29 cellular contexts compared by ENCODE assay signal in the genomic region with DNA sequence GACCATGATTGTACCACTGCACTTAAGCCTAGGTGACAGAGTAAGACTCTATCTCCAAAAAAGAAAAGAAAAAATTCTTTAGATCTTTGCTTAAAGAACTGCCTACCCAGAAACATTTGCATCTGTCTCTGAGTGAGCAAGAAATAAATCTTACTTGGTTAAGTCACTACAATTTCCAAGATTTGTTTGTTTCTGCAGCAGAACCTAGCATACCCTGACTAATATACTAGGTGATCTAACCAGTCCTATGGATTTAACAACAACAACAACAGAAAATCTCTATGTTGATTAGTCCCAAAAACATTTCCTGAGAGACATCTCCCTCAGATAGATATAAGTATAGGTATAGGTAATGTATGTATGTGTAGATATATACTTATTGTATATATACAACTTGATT.
A peak's percentile ranks its signal among the peaks of the same experiment; 100 is the strongest.
DNase-seq lines count a peak whose midpoint lies in the region; ATAC-seq, FAIRE-seq and TF ChIP-seq lines count a peak whose summit lies in the region.
"Had no signal": no experiment of that assay in that cellular context is flagged by ENCODE, and none has a peak within 500 bp of the region (broad histone marks: within the 10 kb centered on the region; RNA-seq: fewer than 3 reads in every experiment).

No MANE protein-coding gene starts in this region.

- no peak for FAIRE-seq in HepG2 (lab: Jason Lieb, UNC)
- FAIRE-seq: A204.1, A549, D721Med had no signal

- H3K9me3 ChIP-seq in HepG2 (ENCODE audit: low read length), result no peaks in the 10 kb centered on the region
- H3K9me3 ChIP-seq in right lobe of liver, result no peaks in the 10 kb centered on the region
- H3K9me3 ChIP-seq: A549; BE2C; BLaER1; BLaER1 treated with 17β-estradiol and CSF1 and Interleukin-3, amounts not matched to agents 10 nM and 100 nM had no signal

- TF ChIP-seq EP300 in HepG2 (IDR thresholded peaks at IDR 0.05; ENCODE audit: low read depth in 2 of 2, low read length in 2 of 2) (no peak), HepG2 (CRISPR knock-in tag; IDR thresholded peaks at IDR 0.05; ENCODE audit: borderline replicate concordance) (no peak)

- H3K4me1 ChIP-seq in HepG2 (ENCODE audit: insufficient read depth, low read length) (no peaks in the 10 kb centered on the region), right lobe of liver (no peaks in the 10 kb centered on the region)
- H3K4me1 ChIP-seq: A549, BLaER1, Caco-2 had no signal

- no TSS peak for BruUV-seq in HepG2 (replicated peaks; lab: Mats Ljungman, UMichigan)

- TF ChIP-seq CTCF in HepG2 (CRISPR knock-in tag; IDR thresholded peaks at IDR 0.05) (no peak), right lobe of liver (IDR thresholded peaks at IDR 0.05) (no peak)

- H2AFZ ChIP-seq in HepG2 (ENCODE audit: low read length), result no peak overlapping the region

- H4K20me1 ChIP-seq in HepG2 (ENCODE audit: insufficient read depth, low read length), result no peaks in the 10 kb centered on the region
- H4K20me1 ChIP-seq: BLaER1; BLaER1 treated with 17β-estradiol and CSF1 and Interleukin-3, amounts not matched to agents 10 nM and 100 nM had no signal

- TF ChIP-seq POLR2A in HepG2 (IDR thresholded peaks at IDR 0.05; ENCODE audit: insufficient read depth in 1 of 2, low read depth in 2 of 2, low read length in 2 of 2) (no peak), right lobe of liver (IDR thresholded peaks at IDR 0.05) (no peak)

- POLR2A ChIA-PET in HepG2 (lab: Yijun Ruan, JAX), result no interaction called here

- DNase-seq in HepG2 (ENCODE audit: low spot score), result no peak
- DNase-seq in right lobe of liver, result no peak
- DNase-seq: 8988T; ACHN; AML-193; BE2C; C1 segment of cervical spinal cord; Caco-2; Calu3; CD4-positive, alpha-beta memory T cell; CD4-positive, alpha-beta T cell; CD4-positive, CD25-positive, alpha-beta regulatory T cell; CD8-positive, alpha-beta memory T cell; CD8-positive, alpha-beta T cell; COR-L47; DMS 273 treated with DMSO at 0.1 percent for 48 hours; DMS153; DMS53; DMS79; DMS79 treated with DMSO at 0.1 percent for 48 hours; DND-41; EL had no signal

- no peak overlapping the region for H3K4me2 ChIP-seq in HepG2 (ENCODE audit: low read depth, low read length)
- H3K4me2 ChIP-seq: A549; BLaER1; BLaER1 treated with 17β-estradiol and CSF1 and Interleukin-3, amounts not matched to agents 10 nM and 100 nM had no signal

- no peak for ATAC-seq in HepG2
- ATAC-seq in right lobe of liver, result no peak
- ATAC-seq: A549; CD8-positive, alpha-beta T cell had no signal

- CTCF ChIA-PET in HepG2 (lab: Yijun Ruan, JAX; ENCODE audit: low intra/inter-chr PET ratio, low total read pairs), result no interaction called here

- in situ Hi-C loops in HepG2 (cut with HindIII; ENCODE audit: extremely low pct_ligation_motif_present, low pct_unique_long_range_greater_than_20kb), result no loop called here

- no peaks in the 10 kb centered on the region for H3K79me2 ChIP-seq in HepG2 (ENCODE audit: insufficient read depth, low read length)

- TF ChIP-seq RAD21 in HepG2 (CRISPR knock-in tag; IDR thresholded peaks at IDR 0.05), result no peak

- intact Hi-C loops in HepG2 (cut with micrococcal nuclease; ENCODE audit: unreplicated experiment), result no loop called here
- intact Hi-C loops in right lobe of liver (cut with DNase I), result no loop called here

- H3K27ac ChIP-seq in HepG2 (ENCODE audit: extremely low read length, insufficient read depth, low read length) (no peak overlapping the region), right lobe of liver (no peak overlapping the region)
- H3K27ac ChIP-seq: 22Rv1; A549; BLaER1; BLaER1 treated with 17β-estradiol and CSF1 and Interleukin-3, amounts not matched to agents 10 nM and 100 nM; C4-2B had no signal

- no peaks in the 10 kb centered on the region for H3K36me3 ChIP-seq in HepG2 (replicated peaks in 1 of 2; ENCODE audit: control insufficient read depth in 1 of 2, insufficient read depth in 2 of 2, low read length in 2 of 2)
- H3K36me3 ChIP-seq in right lobe of liver, result no peaks in the 10 kb centered on the region
- H3K36me3 ChIP-seq: BE2C; BLaER1; BLaER1 treated with 17β-estradiol and CSF1 and Interleukin-3, amounts not matched to agents 10 nM and 100 nM had no signal

- H3K27me3 ChIP-seq in HepG2 (ENCODE audit: control insufficient read depth in 1 of 2, insufficient read depth in 2 of 2, low read length in 2 of 2) (no peaks in the 10 kb centered on the region; a peak in 1 of 5 replicates), right lobe of liver (no peaks in the 10 kb centered on the region)
- H3K27me3 ChIP-seq: BE2C; BLaER1; BLaER1 treated with 17β-estradiol and CSF1 and Interleukin-3, amounts not matched to agents 10 nM and 100 nM had no signal

- H3K9ac ChIP-seq in HepG2 (ENCODE audit: insufficient read depth, low read depth, low read length), result no peak overlapping the region
- H3K9ac ChIP-seq: BLaER1; BLaER1 treated with 17β-estradiol and CSF1 and Interleukin-3, amounts not matched to agents 10 nM and 100 nM had no signal

- H3K4me3 ChIP-seq in HepG2 (replicated peaks in 1 of 3; ENCODE audit: insufficient read depth in 1 of 3, low read depth in 2 of 3, low read length in 3 of 3), result no peak overlapping the region
- no peak overlapping the region for H3K4me3 ChIP-seq in right lobe of liver
- H3K4me3 ChIP-seq: A549; BLaER1; BLaER1 treated with 17β-estradiol and CSF1 and Interleukin-3, amounts not matched to agents 10 nM and 100 nM had no signal

TF ChIP-seq in HepG2, 621 proteins besides CTCF, POLR2A, EP300 and RAD21:
- TF ChIP-seq POLR2AphosphoS2 (IDR thresholded peaks at IDR 0.05; ENCODE audit: low read depth, low read length) (no peak), ZNF12 (CRISPR knock-in tag; IDR thresholded peaks at IDR 0.05) (peak; percentile 90)
